Comparison of ENCODE assay signal across 14 cellular contexts in the genomic region with DNA sequence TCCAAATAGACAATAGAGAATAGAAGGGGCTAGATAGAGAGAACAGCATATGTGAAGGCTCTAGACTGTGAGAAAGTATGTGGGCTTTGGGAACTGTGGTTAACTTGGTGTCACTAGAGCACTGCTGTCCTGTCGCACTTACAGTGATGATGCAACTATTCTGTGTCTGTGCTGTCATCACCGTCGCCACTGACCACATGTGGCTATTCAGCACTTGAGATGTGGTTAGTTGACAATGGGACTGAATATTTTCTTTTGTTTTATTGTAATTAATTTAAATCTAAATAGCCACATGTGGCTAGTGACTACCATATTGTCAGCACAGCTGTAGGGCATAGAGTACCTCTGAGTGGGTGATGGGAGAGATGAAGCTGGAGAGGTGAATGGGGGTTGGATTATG. TPM values are rescaled to one million over a fixed set of nuclear protein-coding genes. Genes with fewer than 3 reads are reported as not detected.
DNase-seq lines count a peak whose midpoint lies in the region; ATAC-seq and TF ChIP-seq lines count a peak whose summit lies in the region.
"Had no signal": no experiment of that assay in that cellular context is flagged by ENCODE, and none has a peak within 500 bp of the region (broad histone marks: within the 10 kb centered on the region; RNA-seq: fewer than 3 reads in every experiment).

No MANE protein-coding gene starts in this region.

- in situ Hi-C loops in GM13977 (cut with MboI; ENCODE audit: low pct_unique_long_range_greater_than_20kb, low sequenced_read_pairs, unreplicated experiment) = no loop called here

- no peaks in the 10 kb centered on the region for H3K4me1 Mint-ChIP-seq in WTC11
- peaks cover 0 to 14% (median 4%) of the 10 kb centered on the region in 7 donors for H3K4me1 Mint-ChIP-seq in naive thymus-derived CD4-positive, alpha-beta T cell

- H3K36me3 Mint-ChIP-seq in WTC11 = peaks cover 27% of the 10 kb centered on the region
- H3K36me3 Mint-ChIP-seq in naive thymus-derived CD4-positive, alpha-beta T cell = peaks cover 4 to 16% (median 10%) of the 10 kb centered on the region in 5 donors

- H3K4me3 Mint-ChIP-seq in WTC11 = no peak overlapping the region
- H3K4me3 Mint-ChIP-seq in naive thymus-derived CD4-positive, alpha-beta T cell = no peak overlapping the region

- H4K20me1 ChIP-seq in Karpas-422 (ENCODE audit: insufficient read depth, low read depth, low read length) = no peaks in the 10 kb centered on the region

- CTCF ChIA-PET in WTC11 (lab: Charles Lee) = no interaction called here
- CTCF ChIA-PET in naive thymus-derived CD4-positive, alpha-beta T cell (lab: Charles Lee) = interaction anchor here (0.6 kb wide), 1 partner anchor 20 kb away, joined by 3 read pairs; no protein-coding TSS in a partner anchor

- DNase-seq in GM13977 (ENCODE audit: low spot score) (peak; percentile 17), WTC11 (ENCODE audit: low spot score) (no peak), SHP77 (lab: John Stamatoyannopoulos, UW) (no peak), Karpas-422 (no peak)
- DNase-seq in naive thymus-derived CD4-positive, alpha-beta T cell = no peak
- DNase-seq: COR-L47, NCI-H146, NCI-H510A treated with DMSO at 0.1 percent for 48 hours had no signal

- peaks cover 0 to 14% of the 10 kb centered on the region in 2 donors for H3K4me1 ChIP-seq in naive thymus-derived CD4-positive, alpha-beta T cell (ENCODE audit: control insufficient read depth in 2 of 2, insufficient read depth in 2 of 2, low read length in 2 of 2)
- peaks cover 14% of the 10 kb centered on the region for H3K4me1 ChIP-seq in Karpas-422 (ENCODE audit: low read length)

- no peaks in the 10 kb centered on the region for H3K36me3 ChIP-seq in naive thymus-derived CD4-positive, alpha-beta T cell (ENCODE audit: control insufficient read depth in 2 of 3, insufficient read depth in 3 of 3, low read length in 3 of 3)
- no peaks in the 10 kb centered on the region for H3K36me3 ChIP-seq in Karpas-422 (ENCODE audit: insufficient read depth, low read length)
- H3K36me3 ChIP-seq: thoracic aorta had no signal

- peaks cover 0 to 13% (median 5%) of the 10 kb centered on the region in 3 experiments for H3K9me3 ChIP-seq in naive thymus-derived CD4-positive, alpha-beta T cell (ENCODE audit: control insufficient read depth in 2 of 3, low read length in 3 of 3)
- 0 out of 2 replicates have a peak, but pooled peaks cover 2% of the 10 kb centered on the region for H3K9me3 ChIP-seq in Karpas-422 (ENCODE audit: low read length)

- H3K4me2 ChIP-seq in Karpas-422 (ENCODE audit: low read depth, low read length, poor library complexity, severe bottlenecking) = no peak overlapping the region

- H3K4me3 ChIP-seq in naive thymus-derived CD4-positive, alpha-beta T cell (ENCODE audit: low read length) = no peak overlapping the region
- H3K4me3 ChIP-seq in Karpas-422 (ENCODE audit: low read length) = no peak overlapping the region
- H3K4me3 ChIP-seq: thoracic aorta had no signal

- no peaks in the 10 kb centered on the region for H3K9me2 ChIP-seq in Karpas-422 (replicated peaks; ENCODE audit: insufficient read depth, low read length)

- peaks cover 54% of the 10 kb centered on the region for H3K9me3 Mint-ChIP-seq in WTC11
- H3K9me3 Mint-ChIP-seq in naive thymus-derived CD4-positive, alpha-beta T cell = peaks cover 4 to 36% (median 18%) of the 10 kb centered on the region in 11 donors

- no peak overlapping the region for H2AFZ ChIP-seq in Karpas-422 (ENCODE audit: low read length)

- no peak overlapping the region for H3K27ac ChIP-seq in naive thymus-derived CD4-positive, alpha-beta T cell (ENCODE audit: low read depth, low read length)
- H3K27ac ChIP-seq in Karpas-422 (ENCODE audit: low read length) = no peak overlapping the region
- H3K27ac ChIP-seq: thoracic aorta had no signal

- peaks cover 2% of the 10 kb centered on the region; the same call in 1 of the 2 replicates for H3K27me3 Mint-ChIP-seq in WTC11 (ENCODE audit: low read depth)
- H3K27me3 Mint-ChIP-seq in naive thymus-derived CD4-positive, alpha-beta T cell = peaks cover 6 to 25% (median 16%) of the 10 kb centered on the region in 5 donors

- ATAC-seq in HG03066 (IDR thresholded peaks at IDR 0.05; ENCODE audit: low read depth, unreplicated experiment) (peak; percentile 48), WTC11 (no peak), GM21717 (IDR thresholded peaks at IDR 0.05; ENCODE audit: unreplicated experiment) (no peak)
- ATAC-seq in naive thymus-derived CD4-positive, alpha-beta T cell = peak; percentile 92
- ATAC-seq: activated CD4-positive, CD25-positive, alpha-beta regulatory T cell treated with anti-CD3 and anti-CD28 coated beads, Interleukin-2, amount 50 U/mL, for 24 hours; sciatic nerve had no signal

- H3K9ac ChIP-seq in Karpas-422 (ENCODE audit: low read length) = no peak overlapping the region

- no peak for TF ChIP-seq CTCF in GM13977 (IDR thresholded peaks at IDR 0.05; ENCODE audit: extremely low read depth, insufficient read depth, missing control alignments)
- no peak for TF ChIP-seq CTCF in WTC11 (IDR thresholded peaks at IDR 0.05)

- H3K27me3 ChIP-seq in naive thymus-derived CD4-positive, alpha-beta T cell (ENCODE audit: control insufficient read depth in 2 of 2, insufficient read depth in 2 of 2, low read length in 2 of 2) = no peaks in the 10 kb centered on the region
- no peaks in the 10 kb centered on the region for H3K27me3 ChIP-seq in Karpas-422 (ENCODE audit: low read length)

- no peak overlapping the region for H3K27ac Mint-ChIP-seq in WTC11
- peak overlapping the region in 1 of 9 donors; percentile 47 for H3K27ac Mint-ChIP-seq in naive thymus-derived CD4-positive, alpha-beta T cell
- H3K27ac Mint-ChIP-seq: activated T-helper 2 cell treated with anti-CD3 and anti-CD28 coated beads, Interferon-gamma antibody, Interleukin-2, Interleukin-4, amounts not matched to agents 10 μg/mL and 5 μg/mL and 100 μg/mL, durations not matched to agents 14 hours and 24 hours and 36 hours had no signal

- H3K79me2 ChIP-seq in Karpas-422 (ENCODE audit: low read length) = no peaks in the 10 kb centered on the region

- POLR2A ChIA-PET in WTC11 (lab: Charles Lee) = interaction anchor here (0.7 kb wide), 1 partner anchor 14 kb away, joined by 3 read pairs; no protein-coding TSS in a partner anchor
- POLR2A ChIA-PET in naive thymus-derived CD4-positive, alpha-beta T cell (lab: Charles Lee) = no interaction called here

- intact Hi-C loops in naive thymus-derived CD4-positive, alpha-beta T cell (cut with micrococcal nuclease) = no loop called here

TF ChIP-seq in WTC11, 78 proteins besides CTCF, POLR2A, EP300 and RAD21 (continues in another document):
- TF ChIP-seq, protein P1, sequence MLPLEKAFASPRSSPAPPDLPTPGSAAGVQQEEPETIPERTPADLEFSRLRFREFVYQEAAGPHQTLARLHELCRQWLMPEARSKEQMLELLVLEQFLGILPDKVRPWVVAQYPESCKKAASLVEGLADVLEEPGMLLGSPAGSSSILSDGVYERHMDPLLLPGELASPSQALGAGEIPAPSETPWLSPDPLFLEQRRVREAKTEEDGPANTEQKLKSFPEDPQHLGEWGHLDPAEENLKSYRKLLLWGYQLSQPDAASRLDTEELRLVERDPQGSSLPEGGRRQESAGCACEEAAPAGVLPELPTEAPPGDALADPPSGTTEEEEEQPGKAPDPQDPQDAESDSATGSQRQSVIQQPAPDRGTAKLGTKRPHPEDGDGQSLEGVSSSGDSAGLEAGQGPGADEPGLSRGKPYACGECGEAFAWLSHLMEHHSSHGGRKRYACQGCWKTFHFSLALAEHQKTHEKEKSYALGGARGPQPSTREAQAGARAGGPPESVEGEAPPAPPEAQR (CRISPR knock-in tag; IDR thresholded peaks at IDR 0.05) = no peak
- TF ChIP-seq, protein P2, sequence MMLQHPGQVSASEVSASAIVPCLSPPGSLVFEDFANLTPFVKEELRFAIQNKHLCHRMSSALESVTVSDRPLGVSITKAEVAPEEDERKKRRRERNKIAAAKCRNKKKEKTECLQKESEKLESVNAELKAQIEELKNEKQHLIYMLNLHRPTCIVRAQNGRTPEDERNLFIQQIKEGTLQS (CRISPR knock-in tag; conservative IDR thresholded peaks at IDR 0.05) = peak; percentile 66; the same call in 1 of the 2 replicates
- TF ChIP-seq, protein P3, sequence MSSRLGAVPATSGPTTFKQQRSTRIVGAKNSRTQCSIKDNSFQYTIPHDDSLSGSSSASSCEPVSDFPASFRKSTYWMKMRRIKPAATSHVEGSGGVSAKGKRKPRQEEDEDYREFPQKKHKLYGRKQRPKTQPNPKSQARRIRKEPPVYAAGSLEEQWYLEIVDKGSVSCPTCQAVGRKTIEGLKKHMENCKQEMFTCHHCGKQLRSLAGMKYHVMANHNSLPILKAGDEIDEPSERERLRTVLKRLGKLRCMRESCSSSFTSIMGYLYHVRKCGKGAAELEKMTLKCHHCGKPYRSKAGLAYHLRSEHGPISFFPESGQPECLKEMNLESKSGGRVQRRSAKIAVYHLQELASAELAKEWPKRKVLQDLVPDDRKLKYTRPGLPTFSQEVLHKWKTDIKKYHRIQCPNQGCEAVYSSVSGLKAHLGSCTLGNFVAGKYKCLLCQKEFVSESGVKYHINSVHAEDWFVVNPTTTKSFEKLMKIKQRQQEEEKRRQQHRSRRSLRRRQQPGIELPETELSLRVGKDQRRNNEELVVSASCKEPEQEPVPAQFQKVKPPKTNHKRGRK (CRISPR knock-in tag; IDR thresholded peaks at IDR 0.05; ENCODE audit: borderline replicate concordance) = no peak
- TF ChIP-seq, protein P4, sequence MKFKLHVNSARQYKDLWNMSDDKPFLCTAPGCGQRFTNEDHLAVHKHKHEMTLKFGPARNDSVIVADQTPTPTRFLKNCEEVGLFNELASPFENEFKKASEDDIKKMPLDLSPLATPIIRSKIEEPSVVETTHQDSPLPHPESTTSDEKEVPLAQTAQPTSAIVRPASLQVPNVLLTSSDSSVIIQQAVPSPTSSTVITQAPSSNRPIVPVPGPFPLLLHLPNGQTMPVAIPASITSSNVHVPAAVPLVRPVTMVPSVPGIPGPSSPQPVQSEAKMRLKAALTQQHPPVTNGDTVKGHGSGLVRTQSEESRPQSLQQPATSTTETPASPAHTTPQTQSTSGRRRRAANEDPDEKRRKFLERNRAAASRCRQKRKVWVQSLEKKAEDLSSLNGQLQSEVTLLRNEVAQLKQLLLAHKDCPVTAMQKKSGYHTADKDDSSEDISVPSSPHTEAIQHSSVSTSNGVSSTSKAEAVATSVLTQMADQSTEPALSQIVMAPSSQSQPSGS (CRISPR knock-in tag; IDR thresholded peaks at IDR 0.05; ENCODE audit: borderline replicate concordance, low read depth) = no peak
- TF ChIP-seq, protein P5, sequence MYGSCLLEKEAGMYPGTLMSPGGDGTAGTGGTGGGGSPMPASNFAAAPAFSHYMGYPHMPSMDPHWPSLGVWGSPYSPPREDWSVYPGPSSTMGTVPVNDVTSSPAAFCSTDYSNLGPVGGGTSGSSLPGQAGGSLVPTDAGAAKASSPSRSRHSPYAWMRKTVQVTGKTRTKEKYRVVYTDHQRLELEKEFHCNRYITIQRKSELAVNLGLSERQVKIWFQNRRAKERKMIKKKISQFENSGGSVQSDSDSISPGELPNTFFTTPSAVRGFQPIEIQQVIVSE (CRISPR knock-in tag; IDR thresholded peaks at IDR 0.05; ENCODE audit: borderline replicate concordance) = no peak
- TF ChIP-seq HMGA2 (CRISPR knock-in tag; IDR thresholded peaks at IDR 0.05) = no peak

RNA-seq across cellular contexts. Expression of a gene that starts 39.0 kb away (rescaled TPM):
- 15.7 to 17.6 TPM (median 17.5 TPM) in 3 replicates for total RNA-seq in WTC11 (2021)
- 10 to 100 TPM; 29.2 to 90.7 (median 31.3) TPM for total RNA-seq in naive thymus-derived CD4-positive, alpha-beta T cell
- 10 to 100 TPM; 27.9 to 32.6 TPM for polyA plus RNA-seq in naive thymus-derived CD4-positive, alpha-beta T cell
- total RNA-seq in Karpas-422 (2014; rRNA removed; shearing (Covaris generic); ENCODE audit: low replicate concordance) = 36.0 and 76.9 TPM in 2 replicates

Comparison
In these comparisons a context has a peak if more than half of its experiments do, and no peak if none do; other contexts are left out.
1. ATAC-seq: peak in HG03066 (single experiment) and naive thymus-derived CD4-positive, alpha-beta T cell (single experiment); none in WTC11 (single experiment) and GM21717 (single experiment).